21 cellular contexts compared by ENCODE assay signal in the genomic region with DNA sequence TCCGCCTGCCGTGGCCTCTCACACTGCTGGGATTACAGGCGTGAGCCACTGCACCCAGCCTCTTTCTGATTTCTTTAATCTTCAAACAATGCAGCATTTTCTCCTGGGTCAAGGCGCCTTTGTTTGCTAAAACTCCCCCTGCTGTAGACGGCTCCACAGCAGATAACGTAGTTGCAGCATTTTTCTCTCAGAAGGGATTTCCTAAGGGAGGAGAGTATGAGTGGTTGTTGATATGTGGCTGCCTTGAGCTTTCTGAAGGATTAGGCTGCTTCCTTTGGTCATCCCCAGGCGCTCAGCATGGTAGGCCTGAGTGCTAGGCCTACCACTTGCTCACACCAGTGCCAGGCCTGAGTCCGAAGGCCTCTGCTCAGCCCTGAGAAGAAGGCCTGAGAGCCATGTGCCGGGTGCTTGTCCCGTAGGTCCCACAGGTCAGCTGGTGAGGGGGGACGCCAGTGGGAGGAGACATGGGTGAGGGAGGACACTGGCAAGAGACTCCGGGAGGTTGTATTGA. TPM values are rescaled to one million over a fixed set of nuclear protein-coding genes. Genes with fewer than 3 reads are reported as not detected.
DNase-seq lines count a peak whose midpoint lies in the region; ATAC-seq and TF ChIP-seq lines count a peak whose summit lies in the region.
"Had no signal": no experiment of that assay in that cellular context is flagged by ENCODE, and none has a peak within 500 bp of the region (broad histone marks: within the 10 kb centered on the region; RNA-seq: fewer than 3 reads in every experiment).

No MANE protein-coding gene starts in this region.

- H3K27ac ChIP-seq in right cardiac atrium (ENCODE audit: low read length) (peak overlapping the region; percentile 1), ovary (peak overlapping the region in 1 of 2 donors; percentile 59)
- H3K27ac ChIP-seq: ascending aorta, epithelial cell of prostate, gastroesophageal sphincter, neural progenitor cell had no signal

- H3K4me3 ChIP-seq in GM06990 (replicated peaks; ENCODE audit: low read depth, low read length) (peak overlapping the region; percentile 45), right cardiac atrium (ENCODE audit: low read length) (no peak overlapping the region), ovary (no peak overlapping the region)
- H3K4me3 ChIP-seq: ascending aorta, gastroesophageal sphincter, neural progenitor cell had no signal

- no peak for TF ChIP-seq CTCF in GM06990 (IDR thresholded peaks at IDR 0.05; ENCODE audit: insufficient read depth, low read length, poor library complexity, severe bottlenecking)
- no peak for TF ChIP-seq CTCF in activated B cell treated with CpG ODN at 0.5 μM for 24 hours (IDR thresholded peaks at IDR 0.05)
- no peak for TF ChIP-seq CTCF in ovary (IDR thresholded peaks at IDR 0.05)

- no peaks in the 10 kb centered on the region for H3K27me3 Mint-ChIP-seq in activated B cell treated with CpG ODN at 0.5 μM for 24 hours

- CTCF ChIA-PET in activated B cell treated with CpG ODN at 0.5 μM for 24 hours (lab: Charles Lee): interaction anchor here (1.0 kb wide), 1 partner anchor 45 kb away, joined by 5 read pairs; no protein-coding TSS in a partner anchor

- WGBS in right cardiac atrium: 54% methylated on average over 12 of the region's 12 CpGs
- 12 to 35% (median 13%) methylated on average over 12 of the region's 12 CpGs for WGBS in ovary, 3 donors

- H3K36me3 ChIP-seq in GM06990 (ENCODE audit: control insufficient read depth, insufficient read depth, low read length) (peaks cover 13% of the 10 kb centered on the region), ovary (no peaks in the 10 kb centered on the region)

- H3K27me3 ChIP-seq in GM06990 (replicated peaks; ENCODE audit: control insufficient read depth, insufficient read depth, low read length) (no peaks in the 10 kb centered on the region), right cardiac atrium (ENCODE audit: control insufficient read depth, insufficient read depth) (no peaks in the 10 kb centered on the region), ovary (no peaks in the 10 kb centered on the region)
- H3K27me3 ChIP-seq: ascending aorta, gastroesophageal sphincter, neural progenitor cell had no signal

- no peak for ATAC-seq in activated B cell treated with CpG ODN at 0.5 μM for 24 hours (ENCODE audit: low read depth)
- peak; percentile 69 to 77 for ATAC-seq in right cardiac atrium
- no peak for ATAC-seq in GM21529 (IDR thresholded peaks at IDR 0.05; ENCODE audit: unreplicated experiment)
- ATAC-seq in GM21717 (IDR thresholded peaks at IDR 0.05; ENCODE audit: unreplicated experiment): no peak
- ATAC-seq: gastroesophageal sphincter had no signal

- peaks cover 72% of the 10 kb centered on the region for H3K36me3 Mint-ChIP-seq in activated B cell treated with CpG ODN at 0.5 μM for 24 hours (ENCODE audit: low read depth)

- H3K9me3 Mint-ChIP-seq in activated B cell treated with CpG ODN at 0.5 μM for 24 hours: no peaks in the 10 kb centered on the region
- H3K9me3 Mint-ChIP-seq: neural progenitor cell had no signal

- H3K4me1 ChIP-seq in right cardiac atrium (ENCODE audit: control insufficient read depth, insufficient read depth, low read length) (peaks cover 2% of the 10 kb centered on the region), ovary (ENCODE audit: insufficient read depth) (peaks cover 2% of the 10 kb centered on the region)
- H3K4me1 ChIP-seq: ascending aorta, gastroesophageal sphincter, neural progenitor cell had no signal

- peak; percentile 37 for DNase-seq in GM06990 (ENCODE audit: extremely low read depth, insufficient read length)
- DNase-seq in activated B cell treated with CpG ODN at 0.5 μM for 24 hours: no peak
- peak in 2 of 3 donors; percentile 67 to 71 for DNase-seq in right cardiac atrium
- peak in 3 of 5 donors; percentile 35 to 65 (median 55) for DNase-seq in ovary
- DNase-seq in HT-29 (ENCODE audit: low spot score): no peak
- no peak for DNase-seq in epidermal melanocyte (ENCODE audit: insufficient read length, low spot score)
- DNase-seq: cortex of kidney, DND-41, mammary epithelial cell, NCI-H187 treated with DMSO at 0.1 percent for 48 hours, SIG-M5, T-helper 2 cell had no signal

- POLR2A ChIA-PET in activated B cell treated with CpG ODN at 0.5 μM for 24 hours (lab: Charles Lee): interaction anchor here (0.5 to 1.8 kb wide), 5 partner anchors 17 to 87 kb away, joined by 3 to 8 read pairs (median 4); partner anchors contain the start of genes SMARCB1 and ZNF70

- intact Hi-C loops in activated B cell treated with CpG ODN at 0.5 μM for 24 hours (cut with micrococcal nuclease): no loop called here
- intact Hi-C loops in right cardiac atrium (cut with DNase I): no loop called here
- intact Hi-C loops in ovary (cut with DNase I): no loop called here

- no peaks in the 10 kb centered on the region for H3K9me3 ChIP-seq in right cardiac atrium (ENCODE audit: control insufficient read depth, low read length)
- H3K9me3 ChIP-seq in ovary: no peaks in the 10 kb centered on the region
- H3K9me3 ChIP-seq: ascending aorta, gastroesophageal sphincter had no signal

- no peak for TF ChIP-seq POLR2A in ovary (IDR thresholded peaks at IDR 0.05)

- H3K27ac Mint-ChIP-seq in activated B cell treated with CpG ODN at 0.5 μM for 24 hours: peak overlapping the region; percentile 80
- H3K27ac Mint-ChIP-seq: neural progenitor cell had no signal

- peaks cover 77% of the 10 kb centered on the region for H3K4me1 Mint-ChIP-seq in activated B cell treated with CpG ODN at 0.5 μM for 24 hours
- H3K4me1 Mint-ChIP-seq: neural progenitor cell had no signal

- H3K4me3 Mint-ChIP-seq in activated B cell treated with CpG ODN at 0.5 μM for 24 hours: peak overlapping the region; percentile 48
- H3K4me3 Mint-ChIP-seq: neural progenitor cell had no signal

- no peak for TF ChIP-seq EP300 in ovary (IDR thresholded peaks at IDR 0.05)

RNA-seq across cellular contexts. Expression of gene SMARCB1, which starts 18.1 kb away (rescaled TPM):
- 156 and 161 TPM in 2 replicates for total RNA-seq in activated B cell treated with CpG ODN at 0.5 μM for 24 hours
- 10 to 100 TPM; 48.8 to 55.9 (median 49.4) TPM for total RNA-seq in right cardiac atrium
- polyA plus RNA-seq in right cardiac atrium: 41.1 TPM
- 100 to 1,000 TPM in 1 of 7 donors, 10 to 100 TPM in 6; 47.1 to 107 (median 87.3) TPM for total RNA-seq in ovary
- 10 to 100 TPM; 75.4 to 87.0 TPM for polyA plus RNA-seq in ovary
- total RNA-seq in HT-29 (2014; rRNA removed; shearing (Covaris generic)): 67.6 and 107 TPM in 2 replicates

RNA-seq across cellular contexts. Expression of gene MMP11, which starts 32.2 kb away (rescaled TPM):
- total RNA-seq in activated B cell treated with CpG ODN at 0.5 μM for 24 hours (3.6 TPM in 2 replicates), right cardiac atrium (10 to 100 TPM in 2 of 4 donors, 1 to 10 TPM in 2; 2.8 to 15.4 (median 11.5) TPM), ovary (10 to 100 TPM in 4 of 7 donors, 1 to 10 TPM in 3; 1.4 to 59.7 (median 12.1) TPM)
- polyA plus RNA-seq in right cardiac atrium (5.9 TPM), ovary (10 to 100 TPM in 1 of 2 donors, 1 to 10 TPM in 1; 1.4 to 11.4 TPM)
- total RNA-seq in HT-29 (2014; rRNA removed; shearing (Covaris generic)): 0.18 and 0.89 TPM in 2 replicates

RNA-seq across cellular contexts. Expression of gene DERL3, which starts 34.0 kb away (rescaled TPM):
- total RNA-seq in activated B cell treated with CpG ODN at 0.5 μM for 24 hours: 15.4 and 18.3 TPM in 2 replicates
- total RNA-seq in right cardiac atrium: 10 to 100 TPM in 2 of 4 donors, 1 to 10 TPM in 2; 6.1 to 11.6 (median 9.2) TPM
- 5.0 TPM for polyA plus RNA-seq in right cardiac atrium
- total RNA-seq in ovary: 1 to 10 TPM in 5 of 7 donors, under 1 TPM in 2; 0.76 to 3.9 (median 2.0) TPM
- polyA plus RNA-seq in ovary: 1 to 10 TPM in 1 of 2 donors, under 1 TPM in 1; 0.45 to 1.5 TPM
- 0.79 and 0.91 TPM in 2 replicates for total RNA-seq in HT-29 (2014; rRNA removed; shearing (Covaris generic))
- total RNA-seq: mammary epithelial cell had no signal

RNA-seq across cellular contexts. Expression of gene CHCHD10, which starts 37.1 kb away (rescaled TPM):
- total RNA-seq in activated B cell treated with CpG ODN at 0.5 μM for 24 hours (63.4 and 68.8 TPM in 2 replicates), right cardiac atrium (1,000 to 10,000 TPM in 3 of 4 donors, 100 to 1,000 TPM in 1; 993 to 1,434 (median 1,175) TPM), ovary (10 to 100 TPM in 6 of 7 donors, 1 to 10 TPM in 1; 2.7 to 40.5 (median 22.9) TPM)
- polyA plus RNA-seq in right cardiac atrium (1,153 TPM), ovary (10 to 100 TPM; 17.6 to 20.1 TPM)
- total RNA-seq in HT-29 (2014; rRNA removed; shearing (Covaris generic)): 32.9 and 53.4 TPM in 2 replicates

RNA-seq across cellular contexts. Expression of gene C22orf15, which starts 42.0 kb away (rescaled TPM):
- total RNA-seq in activated B cell treated with CpG ODN at 0.5 μM for 24 hours: 0.31 and 0.37 TPM in 2 replicates
- under 1 TPM in 1 of 4 donors, not detected in 3; 0.21 TPM for total RNA-seq in right cardiac atrium
- not detected for polyA plus RNA-seq in right cardiac atrium
- total RNA-seq in ovary: 1 to 10 TPM in 4 of 7 donors, under 1 TPM in 3; 0.48 to 6.5 (median 1.1) TPM
- polyA plus RNA-seq in ovary: under 1 TPM; 0.28 to 0.77 TPM
- not detected in 2 replicates for total RNA-seq in HT-29 (2014; rRNA removed; shearing (Covaris generic))
- total RNA-seq: ascending aorta, M059J, mammary epithelial cell, NCI-H460, renal cortical epithelial cell had no signal
- polyA plus RNA-seq: mammary epithelial cell had no signal

Comparison
In these comparisons a context has a peak if more than half of its experiments do, and no peak if none do; other contexts are left out.
1. DNase-seq: peak in GM06990 (single experiment), right cardiac atrium (2 of 3) and ovary (3 of 5); none in activated B cell treated with CpG ODN at 0.5 μM for 24 hours (single experiment), HT-29 (single experiment) and epidermal melanocyte (single experiment).
2. ATAC-seq: peak in right cardiac atrium (2 of 2); none in activated B cell treated with CpG ODN at 0.5 μM for 24 hours (single experiment), GM21529 (single experiment) and GM21717 (single experiment).